8 cellular contexts compared by ENCODE assay signal in the genomic region with DNA sequence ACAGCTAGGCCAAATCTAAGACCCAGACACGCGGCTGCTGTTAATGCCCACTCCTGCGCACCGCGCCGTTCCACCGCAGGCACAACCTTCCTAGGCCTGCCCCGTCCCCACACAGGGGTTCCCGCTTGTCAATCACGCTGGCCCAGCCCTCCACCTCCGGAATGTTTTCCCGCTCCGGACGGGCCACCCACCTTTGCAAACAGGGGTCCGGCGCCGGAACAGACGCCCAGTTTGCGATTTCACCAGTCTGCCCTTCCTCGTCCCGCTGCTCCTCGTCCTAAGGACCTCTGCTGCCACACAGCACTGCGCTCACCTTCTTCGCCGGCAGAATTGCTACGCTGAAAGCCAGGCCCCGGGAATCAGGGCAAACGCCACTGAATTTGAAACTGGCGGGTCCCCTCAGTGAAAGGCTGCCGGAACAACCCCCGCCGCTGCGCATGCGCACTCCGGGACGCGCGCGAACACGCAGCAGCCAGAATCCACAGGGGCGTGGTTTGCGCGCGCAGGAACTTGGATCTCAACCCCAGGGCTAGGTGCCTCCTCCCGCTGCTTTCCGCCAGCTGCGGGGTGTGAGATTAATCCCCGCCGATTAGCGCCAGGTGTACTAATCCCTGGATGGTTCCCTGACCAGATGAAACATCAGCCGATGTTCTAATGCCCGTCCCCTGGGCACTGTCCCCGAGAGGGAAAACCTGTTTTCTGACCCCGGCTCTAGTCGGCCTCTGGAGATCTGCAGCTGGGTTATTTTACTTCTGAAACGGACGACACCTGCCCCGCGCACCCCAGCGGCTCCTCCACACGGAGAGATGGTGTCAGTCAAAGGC.
A peak's percentile ranks its signal among the peaks of the same experiment; 100 is the strongest.
DNase-seq lines count a peak whose midpoint lies in the region; ATAC-seq and TF ChIP-seq lines count a peak whose summit lies in the region.
"Not testable (repeated sequence)": the region's sequence is repeated elsewhere in the genome, so short reads cannot be mapped to it uniquely, and the experiment has no call there.

No MANE protein-coding gene starts in this region.

- peak; percentile 83 for ATAC-seq in foreskin keratinocyte
- peak; percentile 85 for ATAC-seq in stimulated activated naive CD8-positive, alpha-beta T cell treated with anti-CD3 and anti-CD28 coated beads, Interleukin-15, amount 100 ng/mL, for 72 hours

- not testable (repeated sequence) for H3K56ac ChIP-seq in H9 (ENCODE audit: insufficient read length, low read depth, low read length)

- not testable (repeated sequence) for H3K36me3 ChIP-seq in neural progenitor cell

- H3K9me3 ChIP-seq in H9 (ENCODE audit: control insufficient read depth, low read depth, low read length); neural progenitor cell (ENCODE audit: low read depth): not testable (repeated sequence)

- H2BK20ac ChIP-seq in H9 (ENCODE audit: low read depth, low read length, poor library complexity, severe bottlenecking): not testable (repeated sequence)

- TF ChIP-seq CTCF in H9 (conservative IDR thresholded peaks at IDR 0.05); foreskin keratinocyte (conservative IDR thresholded peaks at IDR 0.05); neural progenitor cell (IDR thresholded peaks at IDR 0.05): not testable (repeated sequence)

- H3K79me1 ChIP-seq in H9 (ENCODE audit: insufficient read depth, low read depth, low read length, poor library complexity, severe bottlenecking): not testable (repeated sequence)

- not testable (repeated sequence) for H3K14ac ChIP-seq in H9 (ENCODE audit: insufficient read depth, low read length)

- H3K27me3 ChIP-seq in H9 (ENCODE audit: insufficient read depth, low read length); foreskin keratinocyte; neural progenitor cell: not testable (repeated sequence)

- H3K79me2 ChIP-seq in H9 (ENCODE audit: insufficient read depth, low read length); neural progenitor cell (ENCODE audit: low read depth): not testable (repeated sequence)

- peak overlapping the region; percentile 74 for H3K9ac ChIP-seq in H9 (ENCODE audit: extremely low read depth, insufficient read length, low read length)
- not testable (repeated sequence) for H3K9ac ChIP-seq in neural progenitor cell

- H4K20me1 ChIP-seq in H9 (ENCODE audit: control insufficient read depth, insufficient read depth, insufficient read length); neural progenitor cell (ENCODE audit: low read depth): not testable (repeated sequence)

- no CpG with 5 or more reads among the region's 61 CpGs for WGBS in H9 (ENCODE audit: extremely low coverage, insufficient read length, low lambda C conversion rate)

- in situ Hi-C loops in G401 (cut with HindIII; ENCODE audit: low sequenced_read_pairs): not testable (repeated sequence)

- H3K4me2 ChIP-seq in H9 (ENCODE audit: insufficient read depth, insufficient read length, low read length) (peak overlapping the region; percentile 71), neural progenitor cell (peak overlapping the region; percentile 69)

- H2BK120ac ChIP-seq in H9 (ENCODE audit: low read depth, low read length, poor library complexity, severe bottlenecking): not testable (repeated sequence)

- not testable (repeated sequence) for H3K23ac ChIP-seq in H9 (ENCODE audit: insufficient read length, low read depth, low read length)

- not testable (repeated sequence) for H2BK15ac ChIP-seq in H9 (ENCODE audit: low read depth, low read length)

- H2AFZ ChIP-seq in H9 (ENCODE audit: low read length): not testable (repeated sequence)
- peak overlapping the region; percentile 83 for H2AFZ ChIP-seq in neural progenitor cell (replicated peaks)

- H3K18ac ChIP-seq in H9 (ENCODE audit: insufficient read length, low read depth, low read length): not testable (repeated sequence)

- not testable (repeated sequence) for H3T11ph ChIP-seq in H9 (ENCODE audit: low read length)

- not testable (repeated sequence) for H2AK5ac ChIP-seq in H9 (ENCODE audit: insufficient read length, low read length)

- not testable (repeated sequence) for H3K27ac ChIP-seq in H9 (ENCODE audit: insufficient read length, low read depth, low read length); foreskin keratinocyte
- peak overlapping the region; percentile 65 for H3K27ac ChIP-seq in neural progenitor cell

- not testable (repeated sequence) for H2BK5ac ChIP-seq in H9 (ENCODE audit: insufficient read length, low read length)

- H3K27me3 Mint-ChIP-seq in H9 (ENCODE audit: low read depth); neural progenitor cell (ENCODE audit: insufficient read depth, low read depth); stimulated activated naive CD8-positive, alpha-beta T cell treated with anti-CD3 and anti-CD28 coated beads, Interleukin-15, amount 100 ng/mL, for 72 hours: not testable (repeated sequence)

- H3K4me3 Mint-ChIP-seq in H9 (peak overlapping the region; percentile 93 to 96), neural progenitor cell (peak overlapping the region; percentile 97)
- H3K4me3 Mint-ChIP-seq in stimulated activated naive CD8-positive, alpha-beta T cell treated with anti-CD3 and anti-CD28 coated beads, Interleukin-15, amount 100 ng/mL, for 72 hours: peak overlapping the region; percentile 99 to 100

- H4K5ac ChIP-seq in H9 (ENCODE audit: insufficient read length, low read depth, low read length): not testable (repeated sequence)

- H3K9me3 Mint-ChIP-seq in H9; neural progenitor cell; stimulated activated naive CD8-positive, alpha-beta T cell treated with anti-CD3 and anti-CD28 coated beads, Interleukin-15, amount 100 ng/mL, for 72 hours: not testable (repeated sequence)

- peak overlapping the region; percentile 52 for H3K4me3 ChIP-seq in neural progenitor cell

- not testable (repeated sequence) for H3F3A ChIP-seq in neural progenitor cell (ENCODE audit: low read depth)

- not testable (repeated sequence) for H3K4me1 ChIP-seq in H9 (ENCODE audit: insufficient read depth, low read length); foreskin keratinocyte; neural progenitor cell

- not testable (repeated sequence) for H3K23me2 ChIP-seq in H9 (ENCODE audit: insufficient read length, low read depth, low read length, poor library complexity, severe bottlenecking)

- H3K4ac ChIP-seq in H9 (ENCODE audit: low read depth, low read length): not testable (repeated sequence)

- H3K27ac Mint-ChIP-seq in H9: peak overlapping the region; percentile 96 to 98 (median 97)
- H3K27ac Mint-ChIP-seq in neural progenitor cell: peak overlapping the region; percentile 60
- peak overlapping the region; percentile 98 to 99 for H3K27ac Mint-ChIP-seq in stimulated activated naive CD8-positive, alpha-beta T cell treated with anti-CD3 and anti-CD28 coated beads, Interleukin-15, amount 100 ng/mL, for 72 hours

- peaks cover 10 to 13% of the 10 kb centered on the region in 2 experiments for H3K4me1 Mint-ChIP-seq in H9
- H3K4me1 Mint-ChIP-seq in neural progenitor cell: not testable (repeated sequence)
- peaks cover 19% of the 10 kb centered on the region for H3K4me1 Mint-ChIP-seq in stimulated activated naive CD8-positive, alpha-beta T cell treated with anti-CD3 and anti-CD28 coated beads, Interleukin-15, amount 100 ng/mL, for 72 hours

- H2BK12ac ChIP-seq in H9 (ENCODE audit: insufficient read length, low read depth, low read length): not testable (repeated sequence)

- H3K36me3 Mint-ChIP-seq in H9 (ENCODE audit: insufficient read depth in 1 of 3, low read depth in 3 of 3); neural progenitor cell: not testable (repeated sequence)

- DNase-seq in G401 (ENCODE audit: low spot score) (peak; percentile 61), H9 (peak; percentile 92), M059J (ENCODE audit: low read depth) (peak; percentile 86), SHP77 (lab: John Stamatoyannopoulos, UW) (peak; percentile 46 to 65), foreskin keratinocyte (peak; percentile 57 to 73), neural progenitor cell (ENCODE audit: low spot score) (peak; percentile 86)
- DNase-seq in activated effector memory CD4-positive, alpha-beta T cell treated with Interleukin-2 at 50 U/mL for 16 hours: peak; percentile 90
- peak; percentile 88 to 91 for DNase-seq in stimulated activated naive CD8-positive, alpha-beta T cell treated with anti-CD3 and anti-CD28 coated beads, Interleukin-15, amount 100 ng/mL, for 72 hours

- H4K91ac ChIP-seq in H9 (ENCODE audit: insufficient read length, low read depth, low read length): not testable (repeated sequence)

- not testable (repeated sequence) for H4K8ac ChIP-seq in H9 (replicated peaks; ENCODE audit: insufficient read length, low read depth, low read length)
